33 cellular contexts compared by ENCODE assay signal in the genomic region with DNA sequence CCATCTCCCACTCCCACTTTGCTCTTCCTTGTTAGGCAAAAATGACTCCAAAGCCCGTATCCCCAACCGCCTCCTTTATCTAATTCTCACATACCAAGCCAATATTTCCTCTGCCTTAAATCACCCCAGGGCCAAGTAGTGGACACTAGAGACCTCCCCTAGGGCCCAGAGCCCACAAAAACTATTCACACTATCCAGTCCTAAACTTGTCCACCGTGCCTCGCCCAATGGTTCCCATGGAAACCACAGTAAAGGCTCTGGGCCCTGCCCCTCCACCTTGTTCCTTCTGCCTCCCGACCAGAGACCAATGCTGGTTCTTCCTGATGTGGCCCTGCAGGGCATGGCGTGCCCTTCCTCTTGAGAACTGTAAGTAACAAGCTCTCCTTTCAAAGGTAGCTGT. TPM values are rescaled to one million over a fixed set of nuclear protein-coding genes. Genes with fewer than 3 reads are reported as not detected.
"Had no signal": no experiment of that assay in that cellular context is flagged by ENCODE, and none has a peak within 500 bp of the region (broad histone marks: within the 10 kb centered on the region; RNA-seq: fewer than 3 reads in every experiment).

No MANE protein-coding gene starts in this region.

- H3K9me3 Mint-ChIP-seq: activated B cell treated with CpG ODN at 0.5 μM for 24 hours; activated CD8-positive, alpha-beta T cell treated with anti-CD3 and anti-CD28 coated beads for 36 hours; activated naive CD4-positive, alpha-beta T cell treated with anti-CD3 and anti-CD28 coated beads for 36 hours; activated naive CD4-positive, alpha-beta T cell treated with anti-CD3 and anti-CD28 coated beads, Interleukin-2, amount 50 U/mL, for 24 hours; activated naive CD8-positive, alpha-beta T cell treated with anti-CD3 and anti-CD28 coated beads for 36 hours; activated naive CD8-positive, alpha-beta T cell treated with anti-CD3 and anti-CD28 coated beads, Interleukin-2, amount 50 U/mL, for 24 hours; activated T-cell treated with anti-CD3 and anti-CD28 coated beads, Interleukin-2, amount 50 U/mL, for 4 hours; activated T-helper 17 cell treated with anti-CD3 and anti-CD28 coated beads, Interleukin-2, amount 50 U/mL, for 72 hours; T-helper 2 cell treated with Interferon-gamma antibody and Interleukin-4, amounts not matched to agents 5 μg/mL and 100 μg/mL, for 36 hours had no signal

- H3K4me1 ChIP-seq: adrenal gland, body of pancreas, foreskin keratinocyte, gastrocnemius medialis, heart left ventricle had no signal

- ATAC-seq: activated CD4-positive, CD25-positive, alpha-beta regulatory T cell treated with anti-CD3 and anti-CD28 coated beads, Interleukin-2, amount 50 U/mL, for 24 hours; activated CD8-positive, alpha-beta T cell treated with anti-CD3 and anti-CD28 coated beads for 36 hours; activated naive CD8-positive, alpha-beta T cell treated with anti-CD3 and anti-CD28 coated beads, Interleukin-2, amount 50 U/mL, for 24 hours; activated T-cell treated with anti-CD3 and anti-CD28 coated beads, Interleukin-2, amount 50 U/mL, for 4 hours; activated T-helper 17 cell treated with anti-CD3 and anti-CD28 coated beads, Interleukin-2, amount 50 U/mL, for 72 hours; body of pancreas; esophagus mucosa; foreskin keratinocyte; gastrocnemius medialis; heart left ventricle; T-helper 17 cell had no signal

- H3K4me3 Mint-ChIP-seq: activated B cell treated with CpG ODN at 0.5 μM for 24 hours; activated CD8-positive, alpha-beta T cell treated with anti-CD3 and anti-CD28 coated beads for 36 hours; activated naive CD4-positive, alpha-beta T cell treated with anti-CD3 and anti-CD28 coated beads for 36 hours; activated naive CD4-positive, alpha-beta T cell treated with anti-CD3 and anti-CD28 coated beads, Interleukin-2, amount 50 U/mL, for 24 hours; activated naive CD8-positive, alpha-beta T cell treated with anti-CD3 and anti-CD28 coated beads for 36 hours; activated naive CD8-positive, alpha-beta T cell treated with anti-CD3 and anti-CD28 coated beads, Interleukin-2, amount 50 U/mL, for 24 hours; activated T-cell treated with anti-CD3 and anti-CD28 coated beads, Interleukin-2, amount 50 U/mL, for 4 hours; activated T-helper 17 cell treated with anti-CD3 and anti-CD28 coated beads, Interleukin-2, amount 50 U/mL, for 72 hours; T-helper 17 cell; T-helper 2 cell treated with Interferon-gamma antibody and Interleukin-4, amounts not matched to agents 5 μg/mL and 100 μg/mL, for 36 hours had no signal

- H3K9me3 ChIP-seq: adrenal gland, body of pancreas, gastrocnemius medialis, heart left ventricle had no signal

- H3K36me3 Mint-ChIP-seq: activated naive CD4-positive, alpha-beta T cell treated with anti-CD3 and anti-CD28 coated beads, Interleukin-2, amount 50 U/mL, for 24 hours; activated naive CD8-positive, alpha-beta T cell treated with anti-CD3 and anti-CD28 coated beads for 36 hours had no signal

- H3K27ac ChIP-seq: adrenal gland, body of pancreas, foreskin keratinocyte, gastrocnemius medialis, heart left ventricle, WERI-Rb-1 had no signal

- H3K4me3 ChIP-seq: adrenal gland, body of pancreas, gastrocnemius medialis, heart left ventricle had no signal

- H3K4me1 Mint-ChIP-seq: activated B cell treated with CpG ODN at 0.5 μM for 24 hours; activated naive CD4-positive, alpha-beta T cell treated with anti-CD3 and anti-CD28 coated beads, Interleukin-2, amount 50 U/mL, for 24 hours; activated naive CD8-positive, alpha-beta T cell treated with anti-CD3 and anti-CD28 coated beads for 36 hours; activated naive CD8-positive, alpha-beta T cell treated with anti-CD3 and anti-CD28 coated beads, Interleukin-2, amount 50 U/mL, for 24 hours; activated T-helper 17 cell treated with anti-CD3 and anti-CD28 coated beads, Interleukin-2, amount 50 U/mL, for 72 hours; T-helper 17 cell had no signal

- H3K36me3 ChIP-seq: adrenal gland, gastrocnemius medialis, heart left ventricle, WERI-Rb-1 had no signal

- DNase-seq: activated B cell treated with CpG ODN at 0.5 μM for 24 hours; activated CD4-positive, alpha-beta T cell treated with anti-CD3 and anti-CD28 coated beads for 48 hours; activated CD4-positive, alpha-beta T cell treated with anti-CD3 and anti-CD28 coated beads, Interleukin-2, amount 50 U/mL, for 1 hour; activated CD4-positive, alpha-beta T cell treated with anti-CD3 and anti-CD28 coated beads, Interleukin-2, amount 50 U/mL, for 48 hours; activated CD8-positive, alpha-beta memory T cell treated with anti-CD3 and anti-CD28 coated beads for 24 hours; activated CD8-positive, alpha-beta T cell treated with anti-CD3 and anti-CD28 coated beads for 36 hours; activated effector memory CD4-positive, alpha-beta T cell treated with Interleukin-2 at 50 U/mL for 16 hours; activated naive CD4-positive, alpha-beta T cell treated with anti-CD3 and anti-CD28 coated beads for 36 hours; activated naive CD8-positive, alpha-beta T cell treated with anti-CD3 and anti-CD28 coated beads for 36 hours; activated naive CD8-positive, alpha-beta T cell treated with anti-CD3 and anti-CD28 coated beads, Interleukin-2, amount 50 U/mL, for 24 hours; activated T-cell treated with anti-CD3 and anti-CD28 coated beads, Interleukin-2, amount 50 U/mL, for 4 hours; adrenal gland; amygdala; aorta; body of pancreas; caudate nucleus; cortex of kidney; effector CD8-positive, alpha-beta T cell; foreskin keratinocyte; gastrocnemius medialis; glutamatergic neuron; heart left ventricle; T-helper 17 cell; T1000; WERI-Rb-1 had no signal

- H3K27me3 ChIP-seq: body of pancreas, foreskin keratinocyte, gastrocnemius medialis had no signal

- H3K27ac Mint-ChIP-seq: activated B cell treated with CpG ODN at 0.5 μM for 24 hours; activated CD8-positive, alpha-beta T cell treated with anti-CD3 and anti-CD28 coated beads for 36 hours; activated naive CD4-positive, alpha-beta T cell treated with anti-CD3 and anti-CD28 coated beads for 36 hours; activated naive CD4-positive, alpha-beta T cell treated with anti-CD3 and anti-CD28 coated beads, Interleukin-2, amount 50 U/mL, for 24 hours; activated naive CD8-positive, alpha-beta T cell treated with anti-CD3 and anti-CD28 coated beads for 36 hours; activated naive CD8-positive, alpha-beta T cell treated with anti-CD3 and anti-CD28 coated beads, Interleukin-2, amount 50 U/mL, for 24 hours; activated T-helper 17 cell treated with anti-CD3 and anti-CD28 coated beads, Interleukin-2, amount 50 U/mL, for 72 hours; T-helper 17 cell; T-helper 2 cell treated with Interferon-gamma antibody and Interleukin-4, amounts not matched to agents 5 μg/mL and 100 μg/mL, for 36 hours had no signal

RNA-seq across cellular contexts. Expression of a gene that starts 11.8 kb away (rescaled TPM):
- total RNA-seq: activated B cell treated with CpG ODN at 0.5 μM for 24 hours; activated CD8-positive, alpha-beta T cell treated with anti-CD3 and anti-CD28 coated beads for 36 hours; activated naive CD4-positive, alpha-beta T cell treated with anti-CD3 and anti-CD28 coated beads for 36 hours; activated naive CD8-positive, alpha-beta T cell treated with anti-CD3 and anti-CD28 coated beads for 36 hours; activated T-cell treated with anti-CD3 and anti-CD28 coated beads, Interleukin-2, amount 50 U/mL, for 4 hours; activated T-helper 17 cell treated with anti-CD3 and anti-CD28 coated beads, Interleukin-2, amount 50 U/mL, for 72 hours; adrenal gland; aorta; body of pancreas; chondrocyte; dermis microvascular lymphatic vessel endothelial cell; epithelial cell of proximal tubule; esophagus mucosa; foreskin keratinocyte; gastrocnemius medialis; heart left ventricle; T-helper 17 cell had no signal

RNA-seq across cellular contexts. Expression of a gene that starts 15.7 kb away (rescaled TPM):
- total RNA-seq: activated B cell treated with CpG ODN at 0.5 μM for 24 hours; activated CD8-positive, alpha-beta T cell treated with anti-CD3 and anti-CD28 coated beads for 36 hours; activated naive CD4-positive, alpha-beta T cell treated with anti-CD3 and anti-CD28 coated beads for 36 hours; activated naive CD8-positive, alpha-beta T cell treated with anti-CD3 and anti-CD28 coated beads for 36 hours; activated T-cell treated with anti-CD3 and anti-CD28 coated beads, Interleukin-2, amount 50 U/mL, for 4 hours; activated T-helper 17 cell treated with anti-CD3 and anti-CD28 coated beads, Interleukin-2, amount 50 U/mL, for 72 hours; adrenal gland; aorta; body of pancreas; chondrocyte; dermis microvascular lymphatic vessel endothelial cell; epithelial cell of proximal tubule; esophagus mucosa; foreskin keratinocyte; gastrocnemius medialis; heart left ventricle; T-helper 17 cell had no signal

RNA-seq across cellular contexts. Expression of a gene that starts 33.4 kb away (rescaled TPM):
- total RNA-seq: activated B cell treated with CpG ODN at 0.5 μM for 24 hours; activated CD8-positive, alpha-beta T cell treated with anti-CD3 and anti-CD28 coated beads for 36 hours; activated naive CD4-positive, alpha-beta T cell treated with anti-CD3 and anti-CD28 coated beads for 36 hours; activated naive CD8-positive, alpha-beta T cell treated with anti-CD3 and anti-CD28 coated beads for 36 hours; activated T-cell treated with anti-CD3 and anti-CD28 coated beads, Interleukin-2, amount 50 U/mL, for 4 hours; activated T-helper 17 cell treated with anti-CD3 and anti-CD28 coated beads, Interleukin-2, amount 50 U/mL, for 72 hours; adrenal gland; aorta; body of pancreas; chondrocyte; dermis microvascular lymphatic vessel endothelial cell; epithelial cell of proximal tubule; esophagus mucosa; foreskin keratinocyte; gastrocnemius medialis; heart left ventricle; T-helper 17 cell had no signal

RNA-seq across cellular contexts. Expression of a gene that starts 41.9 kb away (rescaled TPM):
- total RNA-seq: activated B cell treated with CpG ODN at 0.5 μM for 24 hours; activated CD8-positive, alpha-beta T cell treated with anti-CD3 and anti-CD28 coated beads for 36 hours; activated naive CD4-positive, alpha-beta T cell treated with anti-CD3 and anti-CD28 coated beads for 36 hours; activated naive CD8-positive, alpha-beta T cell treated with anti-CD3 and anti-CD28 coated beads for 36 hours; activated T-cell treated with anti-CD3 and anti-CD28 coated beads, Interleukin-2, amount 50 U/mL, for 4 hours; activated T-helper 17 cell treated with anti-CD3 and anti-CD28 coated beads, Interleukin-2, amount 50 U/mL, for 72 hours; adrenal gland; aorta; body of pancreas; chondrocyte; dermis microvascular lymphatic vessel endothelial cell; epithelial cell of proximal tubule; esophagus mucosa; foreskin keratinocyte; gastrocnemius medialis; heart left ventricle; T-helper 17 cell had no signal
